In genomic region chr7:148481965-148482626, GRCh38 we compare ENCODE assay signal across 1 cellular context.
A peak's percentile ranks its signal among the peaks of the same experiment; 100 is the strongest.
TF ChIP-seq lines count a peak whose summit lies in the region.

No MANE protein-coding gene starts in this region.

TF ChIP-seq in SK-N-SH, 30 proteins besides CTCF, POLR2A, EP300 and RAD21 (continued from another document):
- TF ChIP-seq IRF3 (IDR thresholded peaks at IDR 0.05; ENCODE audit: low read depth, low read length) = no peak
- 0 out of 2 replicates have a peak, but pooled peaks have one; percentile 32 for TF ChIP-seq RCOR1 (IDR thresholded peaks at IDR 0.05; ENCODE audit: low read length)
- no peak for TF ChIP-seq SIN3A (IDR thresholded peaks at IDR 0.05; ENCODE audit: borderline replicate concordance, low read depth, low read length)
